ENCODE assay signal across 16 cellular contexts in genomic region chr18:36321636-36322407, GRCh38. TPM values are rescaled to one million over a fixed set of nuclear protein-coding genes. Genes with fewer than 3 reads are reported as not detected.
DNase-seq lines count a peak whose midpoint lies in the region; ATAC-seq, FAIRE-seq and TF ChIP-seq lines count a peak whose summit lies in the region.
"Had no signal": no experiment of that assay in that cellular context is flagged by ENCODE, and none has a peak within 500 bp of the region (broad histone marks: within the 10 kb centered on the region; RNA-seq: fewer than 3 reads in every experiment).

No MANE protein-coding gene starts in this region.

- POLR2A ChIA-PET in MCF 10A (lab: Yijun Ruan, JAX) (interaction anchor here (0.7 kb wide), 1 partner anchor 13 kb away, joined by 3 read pairs; no protein-coding TSS in a partner anchor), GM12878 (lab: Charles Lee) (interaction anchor here (0.9 to 1.2 kb wide), 4 partner anchors 10 to 23 kb away, joined by 3 to 5 read pairs (median 4); no protein-coding TSS in a partner anchor), A673 (lab: Charles Lee; ENCODE audit: low non-redundant PET) (no interaction called here)

- H3K27ac ChIP-seq in breast epithelium (no peak overlapping the region), GM12878 (ENCODE audit: control insufficient read depth, insufficient read depth) (no peak overlapping the region), aorta (ENCODE audit: low read depth in 1 of 2, low read length in 2 of 2) (no peak overlapping the region), A673 (ENCODE audit: low read depth, low read length, poor library complexity, severe bottlenecking) (no peak overlapping the region)
- H3K27ac ChIP-seq: thoracic aorta had no signal

- H3K36me3 Mint-ChIP-seq in MCF 10A (ENCODE audit: insufficient read depth, unreplicated experiment), result no peaks in the 10 kb centered on the region

- FAIRE-seq in GM12878 (lab: Jason Lieb, UNC), result no peak
- FAIRE-seq: A204.1, islet of Langerhans had no signal

- H3K4me3 Mint-ChIP-seq in MCF 10A (ENCODE audit: unreplicated experiment), result peak overlapping the region; percentile 3
- H3K4me3 Mint-ChIP-seq: neural crest cell had no signal

- H4K20me1 ChIP-seq in GM12878 (ENCODE audit: control insufficient read depth, insufficient read depth), result no peaks in the 10 kb centered on the region

- no peak overlapping the region for H3K9ac ChIP-seq in GM12878 (ENCODE audit: control insufficient read depth, insufficient read depth, low read length)

- H3K27me3 ChIP-seq in breast epithelium (no peaks in the 10 kb centered on the region), GM12878 (replicated peaks in 1 of 2; ENCODE audit: control insufficient read depth in 2 of 2, insufficient read depth in 2 of 2, low read length in 1 of 2) (peaks cover 0 to 4% of the 10 kb centered on the region in 2 experiments; a peak in 1 of 4 replicates), aorta (ENCODE audit: control insufficient read depth in 1 of 2, insufficient read depth in 2 of 2, low read length in 1 of 2) (no peaks in the 10 kb centered on the region), A673 (replicated peaks; ENCODE audit: insufficient read depth, low read depth, low read length, poor library complexity) (peaks cover 15% of the 10 kb centered on the region)

- TF ChIP-seq CTCF in MCF 10A (IDR thresholded peaks at IDR 0.05; ENCODE audit: unreplicated experiment) (no peak), breast epithelium (IDR thresholded peaks at IDR 0.05) (no peak), GM12878 (IDR thresholded peaks at IDR 0.05 in 2 of 3, conservative IDR thresholded peaks at IDR 0.05 in 1 of 3; ENCODE audit: control insufficient read depth in 2 of 3, extremely low read depth in 1 of 3, insufficient read depth in 1 of 3, low read depth in 3 of 3, low read length in 3 of 3) (no peak), A673 (conservative IDR thresholded peaks at IDR 0.05; ENCODE audit: low read depth, low read length) (no peak)

- RAD21 ChIA-PET in GM12878 (lab: Charles Lee; ENCODE audit: unreplicated experiment), result interaction anchor here (1.0 to 1.8 kb wide), 4 partner anchors 21 to 90 kb away, joined by 3 to 4 read pairs (median 4); no protein-coding TSS in a partner anchor

- BruUV-seq in MCF 10A (replicated peaks; lab: Mats Ljungman, UMichigan) (no TSS peak), GM12878 (replicated peaks; lab: Mats Ljungman, UMichigan) (no TSS peak), A673 (replicated peaks; lab: Mats Ljungman, UMichigan) (no TSS peak)

- TF ChIP-seq POLR2A in breast epithelium (IDR thresholded peaks at IDR 0.05), result no peak
- no peak for TF ChIP-seq POLR2A in GM12878 (IDR thresholded peaks at IDR 0.05; ENCODE audit: low read depth, low read length)

- peaks cover 16% of the 10 kb centered on the region for H3K4me1 Mint-ChIP-seq in MCF 10A (ENCODE audit: insufficient read depth, unreplicated experiment)
- H3K4me1 Mint-ChIP-seq: neural crest cell had no signal

- SMC1A ChIA-PET in GM12878 (lab: Charles Lee; ENCODE audit: uncharacterized antibody, unreplicated experiment), result interaction anchor here (0.7 to 13.3 kb wide), 7 partner anchors 8 to 41 kb away, joined by 3 to 125 read pairs (median 6); partner anchors contain the start of gene FHOD3

- H3K9me3 Mint-ChIP-seq in MCF 10A (ENCODE audit: unreplicated experiment), result peaks cover 8% of the 10 kb centered on the region

- peak; percentile 64 for DNase-seq in MCF 10A (ENCODE audit: unreplicated experiment)
- no peak for DNase-seq in breast epithelium (ENCODE audit: low spot score in 2 of 2)
- no peak for DNase-seq in GM12878 (ENCODE audit: low read depth, low spot score)
- DNase-seq in left ventricle myocardium superior, result no peak
- no peak for DNase-seq in aorta
- DNase-seq in NCI-H1048 (lab: John Stamatoyannopoulos, UW), result no peak
- no peak for DNase-seq in A673 (ENCODE audit: low spot score)
- DNase-seq: central memory CD4-positive, alpha-beta T cell; KBM-7; NCI-H2029 treated with DMSO at 0.1 percent for 48 hours; NK-92 treated with Interleukin-12 subunit alpha and Interleukin-12 subunit beta, amount 100 ng/mL, for 24 hours had no signal

- TF ChIP-seq RAD21 in GM12878 (IDR thresholded peaks at IDR 0.05; ENCODE audit: insufficient read depth, low read depth, low read length), result no peak

- in situ Hi-C loops in GM12878 (cut with MboI), result no loop called here

- H3K4me2 ChIP-seq in GM12878 (ENCODE audit: control insufficient read depth, insufficient read depth), result no peak overlapping the region

- 26% methylated on average over 10 of the region's 10 CpGs for WGBS in GM12878 (ENCODE audit: insufficient coverage, insufficient replicate concordance, low lambda C conversion rate, missing lambda C conversion rate)
- 88 to 89% methylated on average over 10 of the region's 10 CpGs for WGBS in aorta, 2 donors

- intact Hi-C loops in MCF 10A (cut with micrococcal nuclease), result no loop called here
- intact Hi-C loops in breast epithelium (cut with DNase I; ENCODE audit: low total_unique reads), result no loop called here
- intact Hi-C loops in GM12878 (cut with micrococcal nuclease; ENCODE audit: unreplicated experiment), result no loop called here
- intact Hi-C loops in left ventricle myocardium superior (cut with micrococcal nuclease), result no loop called here
- intact Hi-C loops in aorta (cut with DNase I), result no loop called here
- intact Hi-C loops in A673 (cut with micrococcal nuclease; ENCODE audit: unreplicated experiment), result no loop called here

- no peaks in the 10 kb centered on the region for H3K4me1 ChIP-seq in breast epithelium
- peaks cover 3% of the 10 kb centered on the region; the same call in 1 of the 2 replicates for H3K4me1 ChIP-seq in GM12878 (ENCODE audit: control insufficient read depth, insufficient read depth, low read length)
- H3K4me1 ChIP-seq in aorta (ENCODE audit: control insufficient read depth in 1 of 2, insufficient read depth in 2 of 2, low read length in 2 of 2), result peaks cover 0 to 2% of the 10 kb centered on the region in 2 donors
- no peaks in the 10 kb centered on the region for H3K4me1 ChIP-seq in A673 (ENCODE audit: insufficient read depth, low read length, poor library complexity, severe bottlenecking)

- H3K4me3 ChIP-seq in breast epithelium, result no peak overlapping the region
- H3K4me3 ChIP-seq in GM12878, result no peak overlapping the region
- no peak overlapping the region for H3K4me3 ChIP-seq in aorta (ENCODE audit: low read length in 2 of 2)
- no peak overlapping the region for H3K4me3 ChIP-seq in A673 (ENCODE audit: low read depth, low read length, poor library complexity, severe bottlenecking)
- H3K4me3 ChIP-seq: thoracic aorta had no signal

- H2AFZ ChIP-seq in GM12878 (ENCODE audit: control insufficient read depth, low read depth, low read length), result no peak overlapping the region

- H3K27ac Mint-ChIP-seq in MCF 10A (ENCODE audit: low read depth, unreplicated experiment), result peak overlapping the region; percentile 17

- H3K27me3 Mint-ChIP-seq in MCF 10A (ENCODE audit: insufficient read depth, unreplicated experiment), result no peaks in the 10 kb centered on the region

- H3K36me3 ChIP-seq in breast epithelium, result no peaks in the 10 kb centered on the region
- H3K36me3 ChIP-seq in GM12878 (ENCODE audit: control insufficient read depth in 2 of 2, insufficient read depth in 2 of 2, low read length in 1 of 2), result no peaks in the 10 kb centered on the region
- no peaks in the 10 kb centered on the region for H3K36me3 ChIP-seq in aorta (ENCODE audit: control insufficient read depth in 1 of 2, insufficient read depth in 2 of 2, low read length in 1 of 2)
- H3K36me3 ChIP-seq in A673 (ENCODE audit: insufficient read depth, low read length, poor library complexity, severe bottlenecking), result no peaks in the 10 kb centered on the region
- H3K36me3 ChIP-seq: thoracic aorta had no signal

- H3K9me3 ChIP-seq in breast epithelium, result peaks cover 0 to 18% of the 10 kb centered on the region in 2 donors
- H3K9me3 ChIP-seq in GM12878 (replicated peaks; ENCODE audit: control insufficient read depth, insufficient read depth, low read length), result no peaks in the 10 kb centered on the region
- H3K9me3 ChIP-seq in aorta (ENCODE audit: control insufficient read depth, low read length), result no peaks in the 10 kb centered on the region
- no peaks in the 10 kb centered on the region for H3K9me3 ChIP-seq in A673 (ENCODE audit: low read depth, low read length, poor library complexity, severe bottlenecking)
- H3K9me3 ChIP-seq: thoracic aorta had no signal

- no peak for TF ChIP-seq EP300 in GM12878 (IDR thresholded peaks at IDR 0.05; ENCODE audit: borderline replicate concordance in 1 of 2, control insufficient read depth in 1 of 2, low read depth in 2 of 2, low read length in 2 of 2)

- CTCF ChIA-PET in MCF 10A (lab: Yijun Ruan, JAX), result interaction anchor here (0.9 to 1.3 kb wide), 3 partner anchors 9 to 91 kb away, joined by 5 to 6 read pairs (median 5); no protein-coding TSS in a partner anchor
- CTCF ChIA-PET in GM12878 (lab: Yijun Ruan, JAX), result no interaction called here
- CTCF ChIA-PET in A673 (lab: Charles Lee), result no interaction called here

- H3K79me2 ChIP-seq in GM12878 (ENCODE audit: control insufficient read depth, insufficient read depth, low read length), result no peaks in the 10 kb centered on the region; the same call in 1 of the 2 replicates

- peak; percentile 60 for ATAC-seq in GM12878
- peak; percentile 35 for ATAC-seq in left ventricle myocardium superior
- peak; percentile 38 for ATAC-seq in aorta (ENCODE audit: low FRiP score)
- ATAC-seq in GM21526 (IDR thresholded peaks at IDR 0.05; ENCODE audit: low FRiP score, unreplicated experiment), result no peak

RNA-seq across cellular contexts. Expression of gene FHOD3, which starts 24.3 kb away (rescaled TPM):
- total RNA-seq in MCF 10A (2022) (5.0 and 5.3 TPM in 2 replicates), breast epithelium (10 to 100 TPM in 2 of 3 donors, 1 to 10 TPM in 1; 1.9 to 13.1 (median 13.0) TPM), GM12878 (2014; rRNA removed) (10.8 and 13.5 TPM in 2 replicates), GM12878 (2014; rRNA removed; fragmentation: Illumina TruSeq; extraction: Trizol) (10.3 and 11.0 TPM in 2 replicates), GM12878 (2021) (10.7 and 11.4 TPM in 2 replicates), left ventricle myocardium superior (347 TPM), aorta (10 to 100 TPM; 31.2 to 42.0 TPM), A673 (2021) (0.26 and 0.34 TPM in 2 replicates)
- total RNA-seq in GM12878 (2013; cell fraction: nucleolus; rRNA removed), result 195 and 221 TPM in 2 replicates
- 4.8 TPM for polyA plus RNA-seq in GM12878 (2011; ENCODE audit: low read depth)
- polyA plus RNA-seq in GM12878 (2011; rRNA removed) (26.4 and 26.7 TPM in 2 replicates), GM12878 (2014; fragmentation: Illumina TruSeq; extraction: Trizol) (11.6 and 12.8 TPM in 2 replicates), GM12878 (2014; fragmentation: Nextera tagmentation; extraction: Ambion mirVana) (under 1 TPM; 0.77 to 0.90 TPM), GM12878 (2014; rRNA removed) (9.6 and 10.0 TPM in 2 replicates), GM12878 (2016; fragmentation: Nextera tagmentation; extraction: Ambion mirVana) (1 to 10 TPM; 2.0 to 2.4 TPM), aorta (1 to 10 TPM; 6.2 to 9.6 TPM)
- polyA plus RNA-seq in GM12878 (2011; cell fraction: cytosol; rRNA removed), result 23.5 and 28.8 TPM in 2 replicates
- polyA plus RNA-seq in GM12878 (2011; cell fraction: nucleus; rRNA removed), result 36.3 and 38.1 TPM in 2 replicates
- polyA plus RNA-seq in GM12878 (2012), result 5.1 and 7.6 TPM in 2 replicates
- polyA minus RNA-seq in GM12878 (2011; rRNA and poly(A)+ RNA removed), result 32.3 and 33.7 TPM in 2 replicates
- 8.4 and 12.8 TPM in 2 replicates for polyA minus RNA-seq in GM12878 (2011; cell fraction: cytosol; rRNA and poly(A)+ RNA removed)
- polyA minus RNA-seq in GM12878 (2011; cell fraction: nucleus; rRNA and poly(A)+ RNA removed), result 31.9 and 49.8 TPM in 2 replicates
